In genomic region chr12:96396209-96396608, GRCh38 we compare ENCODE assay signal across 19 cellular contexts. TPM values are rescaled to one million over a fixed set of nuclear protein-coding genes. Genes with fewer than 3 reads are reported as not detected.
DNase-seq lines count a peak whose midpoint lies in the region; ATAC-seq and TF ChIP-seq lines count a peak whose summit lies in the region.
"Had no signal": no experiment of that assay in that cellular context is flagged by ENCODE, and none has a peak within 500 bp of the region (broad histone marks: within the 10 kb centered on the region; RNA-seq: fewer than 3 reads in every experiment).

No MANE protein-coding gene starts in this region.

- H3K4me1 ChIP-seq in KMS-11 (ENCODE audit: low read depth, poor library complexity, severe bottlenecking) = peaks cover 45% of the 10 kb centered on the region
- H3K4me1 ChIP-seq in skeletal muscle tissue (ENCODE audit: control insufficient read depth in 3 of 3, insufficient read depth in 3 of 3, low read length in 3 of 3) = peaks cover 6 to 12% (median 9%) of the 10 kb centered on the region in 3 donors

- ATAC-seq in activated T-helper 17 cell treated with anti-CD3 and anti-CD28 coated beads, Interleukin-2, amount 50 U/mL, for 72 hours (replicated peaks) = no peak
- ATAC-seq in HG03460 (IDR thresholded peaks at IDR 0.05; ENCODE audit: unreplicated experiment) (no peak), GM18858 (IDR thresholded peaks at IDR 0.05; ENCODE audit: unreplicated experiment) (no peak)
- ATAC-seq: activated CD8-positive, alpha-beta memory T cell treated with anti-CD3 and anti-CD28 coated beads, Interleukin-2, amount 10 ng/mL, durations not matched to agents 7 days and 5 days; pancreas had no signal

- H3K27ac ChIP-seq in KMS-11 (0 out of 2 replicates have a peak overlapping the region, but pooled peaks have one; percentile 97), skeletal muscle tissue (ENCODE audit: low read depth, low read length) (peak overlapping the region; percentile 3)
- H3K27ac ChIP-seq: HL-60, pancreas had no signal

- H3K4me1 Mint-ChIP-seq in activated T-helper 17 cell treated with anti-CD3 and anti-CD28 coated beads, Interleukin-2, amount 50 U/mL, for 72 hours = peaks cover 27% of the 10 kb centered on the region
- peaks cover 69 to 71% of the 10 kb centered on the region in 2 donors for H3K4me1 Mint-ChIP-seq in immature natural killer cell

- H3K27ac Mint-ChIP-seq in activated T-helper 17 cell treated with anti-CD3 and anti-CD28 coated beads, Interleukin-2, amount 50 U/mL, for 72 hours = peak overlapping the region; percentile 36
- H3K27ac Mint-ChIP-seq in immature natural killer cell = peak overlapping the region in 1 of 6 donors; percentile 31
- H3K27ac Mint-ChIP-seq: activated CD8-positive, alpha-beta memory T cell treated with anti-CD3 and anti-CD28 coated beads, Interleukin-2, amount 10 ng/mL, durations not matched to agents 7 days and 5 days had no signal

- peaks cover 11% of the 10 kb centered on the region for H3K36me3 Mint-ChIP-seq in activated T-helper 17 cell treated with anti-CD3 and anti-CD28 coated beads, Interleukin-2, amount 50 U/mL, for 72 hours (ENCODE audit: low read depth)
- H3K36me3 Mint-ChIP-seq in immature natural killer cell = peaks cover 0 to 4% (median 0%) of the 10 kb centered on the region in 3 donors

- H3K9me3 Mint-ChIP-seq in activated T-helper 17 cell treated with anti-CD3 and anti-CD28 coated beads, Interleukin-2, amount 50 U/mL, for 72 hours = no peaks in the 10 kb centered on the region
- H3K9me3 Mint-ChIP-seq in immature natural killer cell = peaks cover 0 to 1% (median 0%) of the 10 kb centered on the region in 6 donors

- H4K20me1 ChIP-seq in KMS-11 (ENCODE audit: insufficient read depth) = no peaks in the 10 kb centered on the region

- H3K79me2 ChIP-seq in KMS-11 (ENCODE audit: insufficient read depth, low read depth) = peaks cover 75% of the 10 kb centered on the region

- no peak overlapping the region for H2AFZ ChIP-seq in KMS-11 (ENCODE audit: low read depth)

- H3K9me3 ChIP-seq in skeletal muscle tissue (ENCODE audit: control insufficient read depth in 3 of 3, low read length in 3 of 3) = no peaks in the 10 kb centered on the region
- H3K9me3 ChIP-seq: pancreas had no signal

- DNase-seq in immature natural killer cell = no peak
- DNase-seq in GM13977 (ENCODE audit: low spot score) = no peak
- no peak for DNase-seq in GM19238 (ENCODE audit: insufficient read length, low spot score)
- DNase-seq: activated CD4-positive, alpha-beta T cell treated with anti-CD3 and anti-CD28 coated beads for 1 hour; activated CD8-positive, alpha-beta memory T cell treated with anti-CD3 and anti-CD28 coated beads, Interleukin-2, amount 10 ng/mL, durations not matched to agents 7 days and 5 days; activated naive CD4-positive, alpha-beta T cell treated with Interleukin-2 at 50 U/mL for 16 hours; DMS153; KBM-7; NCI-H1436 treated with DMSO at 0.1 percent for 48 hours; NCI-H2227 treated with DMSO at 0.1 percent for 48 hours; pancreas; SHP77 treated with DMSO at 0.1 percent for 48 hours; T-helper 9 cell had no signal

- TF ChIP-seq CTCF in KMS-11 (conservative IDR thresholded peaks at IDR 0.05; ENCODE audit: low read depth, low read length) = no peak
- TF ChIP-seq CTCF in GM13977 (IDR thresholded peaks at IDR 0.05; ENCODE audit: extremely low read depth, insufficient read depth, missing control alignments) = no peak

- H3K9ac ChIP-seq in KMS-11 (no peak overlapping the region), skeletal muscle tissue (ENCODE audit: low read depth in 1 of 3, low read length in 3 of 3) (no peak overlapping the region)

- peak overlapping the region; percentile 70; the same call in 1 of the 2 replicates for H3K4me2 ChIP-seq in KMS-11

- in situ Hi-C loops in GM13977 (cut with MboI; ENCODE audit: low pct_unique_long_range_greater_than_20kb, low sequenced_read_pairs, unreplicated experiment) = no loop called here

- peak overlapping the region; percentile 95 for H3K4me3 Mint-ChIP-seq in activated T-helper 17 cell treated with anti-CD3 and anti-CD28 coated beads, Interleukin-2, amount 50 U/mL, for 72 hours
- peak overlapping the region in 4 of 5 donors; percentile 46 to 97 (median 96) for H3K4me3 Mint-ChIP-seq in immature natural killer cell

- no peak overlapping the region for H3K4me3 ChIP-seq in KMS-11 (IDR thresholded peaks at IDR 0.05; ENCODE audit: insufficient read depth, low read depth, low read length)
- no peak overlapping the region for H3K4me3 ChIP-seq in skeletal muscle tissue (ENCODE audit: low read length in 3 of 3)
- H3K4me3 ChIP-seq: pancreas had no signal

- no peaks in the 10 kb centered on the region for H3K36me3 ChIP-seq in KMS-11 (ENCODE audit: insufficient read depth)
- H3K36me3 ChIP-seq in skeletal muscle tissue (ENCODE audit: control insufficient read depth in 3 of 3, insufficient read depth in 3 of 3, low read length in 3 of 3) = no peaks in the 10 kb centered on the region
- H3K36me3 ChIP-seq: pancreas had no signal

- H3K27me3 Mint-ChIP-seq in activated T-helper 17 cell treated with anti-CD3 and anti-CD28 coated beads, Interleukin-2, amount 50 U/mL, for 72 hours = no peaks in the 10 kb centered on the region
- peaks cover 25 to 36% (median 33%) of the 10 kb centered on the region in 3 donors for H3K27me3 Mint-ChIP-seq in immature natural killer cell (ENCODE audit: low read depth in 3 of 3)
- H3K27me3 Mint-ChIP-seq: activated CD8-positive, alpha-beta memory T cell treated with anti-CD3 and anti-CD28 coated beads, Interleukin-2, amount 10 ng/mL, durations not matched to agents 7 days and 5 days had no signal

- H3K27me3 ChIP-seq in KMS-11 (ENCODE audit: insufficient read depth, low read depth) (no peaks in the 10 kb centered on the region), skeletal muscle tissue (ENCODE audit: control insufficient read depth in 3 of 3, insufficient read depth in 3 of 3, low read length in 3 of 3) (no peaks in the 10 kb centered on the region)
- H3K27me3 ChIP-seq: pancreas had no signal

RNA-seq across cellular contexts. Expression of gene CDK17, which starts 4.0 kb away (rescaled TPM):
- 10 to 100 TPM; 28.5 to 38.1 TPM for total RNA-seq in activated T-helper 17 cell treated with anti-CD3 and anti-CD28 coated beads, Interleukin-2, amount 50 U/mL, for 72 hours
- 10 to 100 TPM; 27.2 to 64.0 (median 52.7) TPM for polyA plus RNA-seq in immature natural killer cell
- total RNA-seq in skeletal muscle tissue = 42.8 TPM
